1 cellular context compared by ENCODE assay signal in the genomic region with DNA sequence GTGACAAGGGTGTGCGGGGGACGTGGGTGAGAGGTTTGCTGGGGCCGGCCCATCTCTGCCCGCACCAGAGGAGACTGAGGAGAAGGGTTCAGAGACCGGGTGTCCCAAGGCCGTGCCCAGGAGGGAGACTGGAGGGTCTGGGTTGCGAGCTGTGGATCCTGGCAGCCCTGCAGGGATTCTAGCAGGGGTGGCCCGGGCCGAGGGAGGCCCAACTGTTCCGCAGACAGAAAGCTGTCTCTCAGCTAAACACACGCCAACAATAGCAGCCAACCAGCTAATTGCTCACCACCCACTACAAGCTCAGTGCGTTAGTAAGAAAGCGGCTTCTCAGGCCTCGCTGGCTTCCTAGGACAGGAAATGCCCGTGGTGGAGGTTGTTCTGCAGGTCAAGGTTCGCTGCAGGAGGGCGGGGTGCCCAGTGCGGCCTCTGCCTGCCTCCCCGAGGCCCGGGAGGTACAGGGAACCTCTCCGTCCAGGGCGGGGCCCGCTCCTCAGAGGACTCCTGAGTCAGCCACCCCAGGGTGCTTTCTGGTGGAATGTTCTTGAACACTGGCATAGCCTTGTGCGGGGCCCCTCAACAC.
TF ChIP-seq lines count a peak whose summit lies in the region.

No MANE protein-coding gene starts in this region.

TF ChIP-seq in HepG2, 621 proteins besides CTCF, POLR2A, EP300 and RAD21 (continued from another document and continues in another):
- TF ChIP-seq HNF4G (IDR thresholded peaks at IDR 0.05; ENCODE audit: borderline replicate concordance, low read depth, low read length) (0 out of 2 replicates have a peak, but pooled peaks have one; percentile 23), HNF4G (CRISPR knock-in tag; IDR thresholded peaks at IDR 0.05; ENCODE audit: borderline replicate concordance, low read depth) (no peak; the same call in 1 of the 2 replicates), ZNF709 (CRISPR knock-in tag; IDR thresholded peaks at IDR 0.05) (no peak), ZNF24 (IDR thresholded peaks at IDR 0.05) (no peak), RFX1 (IDR thresholded peaks at IDR 0.05) (no peak), AGO1 (IDR thresholded peaks at IDR 0.05; ENCODE audit: low read depth, low read length, poor library complexity, severe bottlenecking) (no peak), ZNF557 (CRISPR knock-in tag; IDR thresholded peaks at IDR 0.05) (no peak), HOXA9 (CRISPR knock-in tag; IDR thresholded peaks at IDR 0.05; ENCODE audit: borderline replicate concordance) (no peak), ZFX (CRISPR knock-in tag; IDR thresholded peaks at IDR 0.05; ENCODE audit: low read depth) (peak; percentile 38; the same call in 1 of the 2 replicates), SYNCRIP (IDR thresholded peaks at IDR 0.05; ENCODE audit: insufficient read depth, low read depth, low read length) (no peak), FOSL2 (CRISPR knock-in tag; IDR thresholded peaks at IDR 0.05) (no peak), ZNF230 (CRISPR knock-in tag; IDR thresholded peaks at IDR 0.05) (no peak), ZNF556 (CRISPR knock-in tag; IDR thresholded peaks at IDR 0.05; ENCODE audit: borderline replicate concordance) (no peak), RNF2 (conservative IDR thresholded peaks at IDR 0.05; ENCODE audit: low read depth) (no peak), SIX1 (CRISPR knock-in tag; IDR thresholded peaks at IDR 0.05; ENCODE audit: borderline replicate concordance) (no peak), CBX5 (CRISPR knock-in tag; IDR thresholded peaks at IDR 0.05; ENCODE audit: borderline replicate concordance) (0 out of 2 replicates have a peak, but pooled peaks have one; percentile 22), ADNP (CRISPR knock-in tag; IDR thresholded peaks at IDR 0.05) (no peak), SOX6 (IDR thresholded peaks at IDR 0.05) (no peak), SOX6 (CRISPR knock-in tag; IDR thresholded peaks at IDR 0.05) (peak; percentile 20; the same call in 1 of the 2 replicates), REL (CRISPR knock-in tag; conservative IDR thresholded peaks at IDR 0.05) (no peak), GABPB1 (CRISPR knock-in tag; IDR thresholded peaks at IDR 0.05) (peak; percentile 82), ZNF678 (CRISPR knock-in tag; IDR thresholded peaks at IDR 0.05) (no peak), ZMYM4 (CRISPR knock-in tag; IDR thresholded peaks at IDR 0.05) (no peak), ZSCAN21 (CRISPR knock-in tag; IDR thresholded peaks at IDR 0.05; ENCODE audit: borderline replicate concordance) (no peak), ZNF644 (CRISPR knock-in tag; IDR thresholded peaks at IDR 0.05; ENCODE audit: low read depth) (0 out of 2 replicates have a peak, but pooled peaks have one; percentile 35), NR2C2 (CRISPR knock-in tag; IDR thresholded peaks at IDR 0.05; ENCODE audit: borderline replicate concordance) (peak; percentile 38; the same call in 1 of the 2 replicates), ZNF101 (CRISPR knock-in tag; IDR thresholded peaks at IDR 0.05; ENCODE audit: borderline replicate concordance, low read depth) (no peak), ZNF746 (CRISPR knock-in tag; IDR thresholded peaks at IDR 0.05) (no peak), SALL1 (CRISPR knock-in tag; IDR thresholded peaks at IDR 0.05) (no peak), ZNF317 (CRISPR knock-in tag; IDR thresholded peaks at IDR 0.05) (peak; percentile 72; the same call in 1 of the 2 replicates), HNF4A (CRISPR knock-in tag; IDR thresholded peaks at IDR 0.05) (peak; percentile 69), ZNF205 (CRISPR knock-in tag; IDR thresholded peaks at IDR 0.05) (no peak), TSC22D2 (CRISPR knock-in tag; IDR thresholded peaks at IDR 0.05; ENCODE audit: borderline replicate concordance) (no peak), SAFB2 (CRISPR knock-in tag; IDR thresholded peaks at IDR 0.05; ENCODE audit: borderline replicate concordance, low read depth) (no peak), ZNF563 (CRISPR knock-in tag; IDR thresholded peaks at IDR 0.05) (no peak), ZNF777 (CRISPR knock-in tag; IDR thresholded peaks at IDR 0.05) (no peak), SOX13 (IDR thresholded peaks at IDR 0.05) (no peak), SOX13 (CRISPR knock-in tag; conservative IDR thresholded peaks at IDR 0.05 in 1 of 2, IDR thresholded peaks at IDR 0.05 in 1 of 2) (no peak), ELF1 (CRISPR knock-in tag; IDR thresholded peaks at IDR 0.05) (no peak), ZNF331 (CRISPR knock-in tag; IDR thresholded peaks at IDR 0.05) (peak; percentile 98)
- TF ChIP-seq, protein P1, sequence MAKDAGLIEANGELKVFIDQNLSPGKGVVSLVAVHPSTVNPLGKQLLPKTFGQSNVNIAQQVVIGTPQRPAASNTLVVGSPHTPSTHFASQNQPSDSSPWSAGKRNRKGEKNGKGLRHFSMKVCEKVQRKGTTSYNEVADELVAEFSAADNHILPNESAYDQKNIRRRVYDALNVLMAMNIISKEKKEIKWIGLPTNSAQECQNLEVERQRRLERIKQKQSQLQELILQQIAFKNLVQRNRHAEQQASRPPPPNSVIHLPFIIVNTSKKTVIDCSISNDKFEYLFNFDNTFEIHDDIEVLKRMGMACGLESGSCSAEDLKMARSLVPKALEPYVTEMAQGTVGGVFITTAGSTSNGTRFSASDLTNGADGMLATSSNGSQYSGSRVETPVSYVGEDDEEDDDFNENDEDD (CRISPR knock-in tag; IDR thresholded peaks at IDR 0.05; ENCODE audit: borderline replicate concordance), result no peak
- TF ChIP-seq, protein P2, sequence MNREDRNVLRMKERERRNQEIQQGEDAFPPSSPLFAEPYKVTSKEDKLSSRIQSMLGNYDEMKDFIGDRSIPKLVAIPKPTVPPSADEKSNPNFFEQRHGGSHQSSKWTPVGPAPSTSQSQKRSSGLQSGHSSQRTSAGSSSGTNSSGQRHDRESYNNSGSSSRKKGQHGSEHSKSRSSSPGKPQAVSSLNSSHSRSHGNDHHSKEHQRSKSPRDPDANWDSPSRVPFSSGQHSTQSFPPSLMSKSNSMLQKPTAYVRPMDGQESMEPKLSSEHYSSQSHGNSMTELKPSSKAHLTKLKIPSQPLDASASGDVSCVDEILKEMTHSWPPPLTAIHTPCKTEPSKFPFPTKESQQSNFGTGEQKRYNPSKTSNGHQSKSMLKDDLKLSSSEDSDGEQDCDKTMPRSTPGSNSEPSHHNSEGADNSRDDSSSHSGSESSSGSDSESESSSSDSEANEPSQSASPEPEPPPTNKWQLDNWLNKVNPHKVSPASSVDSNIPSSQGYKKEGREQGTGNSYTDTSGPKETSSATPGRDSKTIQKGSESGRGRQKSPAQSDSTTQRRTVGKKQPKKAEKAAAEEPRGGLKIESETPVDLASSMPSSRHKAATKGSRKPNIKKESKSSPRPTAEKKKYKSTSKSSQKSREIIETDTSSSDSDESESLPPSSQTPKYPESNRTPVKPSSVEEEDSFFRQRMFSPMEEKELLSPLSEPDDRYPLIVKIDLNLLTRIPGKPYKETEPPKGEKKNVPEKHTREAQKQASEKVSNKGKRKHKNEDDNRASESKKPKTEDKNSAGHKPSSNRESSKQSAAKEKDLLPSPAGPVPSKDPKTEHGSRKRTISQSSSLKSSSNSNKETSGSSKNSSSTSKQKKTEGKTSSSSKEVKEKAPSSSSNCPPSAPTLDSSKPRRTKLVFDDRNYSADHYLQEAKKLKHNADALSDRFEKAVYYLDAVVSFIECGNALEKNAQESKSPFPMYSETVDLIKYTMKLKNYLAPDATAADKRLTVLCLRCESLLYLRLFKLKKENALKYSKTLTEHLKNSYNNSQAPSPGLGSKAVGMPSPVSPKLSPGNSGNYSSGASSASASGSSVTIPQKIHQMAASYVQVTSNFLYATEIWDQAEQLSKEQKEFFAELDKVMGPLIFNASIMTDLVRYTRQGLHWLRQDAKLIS (CRISPR knock-in tag; IDR thresholded peaks at IDR 0.05), result no peak
- TF ChIP-seq, protein P3, sequence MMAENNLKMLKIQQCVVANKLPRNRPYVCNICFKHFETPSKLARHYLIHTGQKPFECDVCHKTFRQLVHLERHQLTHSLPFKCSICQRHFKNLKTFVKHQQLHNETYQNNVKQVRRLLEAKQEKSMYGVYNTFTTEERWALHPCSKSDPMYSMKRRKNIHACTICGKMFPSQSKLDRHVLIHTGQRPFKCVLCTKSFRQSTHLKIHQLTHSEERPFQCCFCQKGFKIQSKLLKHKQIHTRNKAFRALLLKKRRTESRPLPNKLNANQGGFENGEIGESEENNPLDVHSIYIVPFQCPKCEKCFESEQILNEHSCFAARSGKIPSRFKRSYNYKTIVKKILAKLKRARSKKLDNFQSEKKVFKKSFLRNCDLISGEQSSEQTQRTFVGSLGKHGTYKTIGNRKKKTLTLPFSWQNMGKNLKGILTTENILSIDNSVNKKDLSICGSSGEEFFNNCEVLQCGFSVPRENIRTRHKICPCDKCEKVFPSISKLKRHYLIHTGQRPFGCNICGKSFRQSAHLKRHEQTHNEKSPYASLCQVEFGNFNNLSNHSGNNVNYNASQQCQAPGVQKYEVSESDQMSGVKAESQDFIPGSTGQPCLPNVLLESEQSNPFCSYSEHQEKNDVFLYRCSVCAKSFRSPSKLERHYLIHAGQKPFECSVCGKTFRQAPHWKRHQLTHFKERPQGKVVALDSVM (CRISPR knock-in tag; IDR thresholded peaks at IDR 0.05), result peak; percentile 78; the same call in 1 of the 2 replicates
- TF ChIP-seq, protein P4, sequence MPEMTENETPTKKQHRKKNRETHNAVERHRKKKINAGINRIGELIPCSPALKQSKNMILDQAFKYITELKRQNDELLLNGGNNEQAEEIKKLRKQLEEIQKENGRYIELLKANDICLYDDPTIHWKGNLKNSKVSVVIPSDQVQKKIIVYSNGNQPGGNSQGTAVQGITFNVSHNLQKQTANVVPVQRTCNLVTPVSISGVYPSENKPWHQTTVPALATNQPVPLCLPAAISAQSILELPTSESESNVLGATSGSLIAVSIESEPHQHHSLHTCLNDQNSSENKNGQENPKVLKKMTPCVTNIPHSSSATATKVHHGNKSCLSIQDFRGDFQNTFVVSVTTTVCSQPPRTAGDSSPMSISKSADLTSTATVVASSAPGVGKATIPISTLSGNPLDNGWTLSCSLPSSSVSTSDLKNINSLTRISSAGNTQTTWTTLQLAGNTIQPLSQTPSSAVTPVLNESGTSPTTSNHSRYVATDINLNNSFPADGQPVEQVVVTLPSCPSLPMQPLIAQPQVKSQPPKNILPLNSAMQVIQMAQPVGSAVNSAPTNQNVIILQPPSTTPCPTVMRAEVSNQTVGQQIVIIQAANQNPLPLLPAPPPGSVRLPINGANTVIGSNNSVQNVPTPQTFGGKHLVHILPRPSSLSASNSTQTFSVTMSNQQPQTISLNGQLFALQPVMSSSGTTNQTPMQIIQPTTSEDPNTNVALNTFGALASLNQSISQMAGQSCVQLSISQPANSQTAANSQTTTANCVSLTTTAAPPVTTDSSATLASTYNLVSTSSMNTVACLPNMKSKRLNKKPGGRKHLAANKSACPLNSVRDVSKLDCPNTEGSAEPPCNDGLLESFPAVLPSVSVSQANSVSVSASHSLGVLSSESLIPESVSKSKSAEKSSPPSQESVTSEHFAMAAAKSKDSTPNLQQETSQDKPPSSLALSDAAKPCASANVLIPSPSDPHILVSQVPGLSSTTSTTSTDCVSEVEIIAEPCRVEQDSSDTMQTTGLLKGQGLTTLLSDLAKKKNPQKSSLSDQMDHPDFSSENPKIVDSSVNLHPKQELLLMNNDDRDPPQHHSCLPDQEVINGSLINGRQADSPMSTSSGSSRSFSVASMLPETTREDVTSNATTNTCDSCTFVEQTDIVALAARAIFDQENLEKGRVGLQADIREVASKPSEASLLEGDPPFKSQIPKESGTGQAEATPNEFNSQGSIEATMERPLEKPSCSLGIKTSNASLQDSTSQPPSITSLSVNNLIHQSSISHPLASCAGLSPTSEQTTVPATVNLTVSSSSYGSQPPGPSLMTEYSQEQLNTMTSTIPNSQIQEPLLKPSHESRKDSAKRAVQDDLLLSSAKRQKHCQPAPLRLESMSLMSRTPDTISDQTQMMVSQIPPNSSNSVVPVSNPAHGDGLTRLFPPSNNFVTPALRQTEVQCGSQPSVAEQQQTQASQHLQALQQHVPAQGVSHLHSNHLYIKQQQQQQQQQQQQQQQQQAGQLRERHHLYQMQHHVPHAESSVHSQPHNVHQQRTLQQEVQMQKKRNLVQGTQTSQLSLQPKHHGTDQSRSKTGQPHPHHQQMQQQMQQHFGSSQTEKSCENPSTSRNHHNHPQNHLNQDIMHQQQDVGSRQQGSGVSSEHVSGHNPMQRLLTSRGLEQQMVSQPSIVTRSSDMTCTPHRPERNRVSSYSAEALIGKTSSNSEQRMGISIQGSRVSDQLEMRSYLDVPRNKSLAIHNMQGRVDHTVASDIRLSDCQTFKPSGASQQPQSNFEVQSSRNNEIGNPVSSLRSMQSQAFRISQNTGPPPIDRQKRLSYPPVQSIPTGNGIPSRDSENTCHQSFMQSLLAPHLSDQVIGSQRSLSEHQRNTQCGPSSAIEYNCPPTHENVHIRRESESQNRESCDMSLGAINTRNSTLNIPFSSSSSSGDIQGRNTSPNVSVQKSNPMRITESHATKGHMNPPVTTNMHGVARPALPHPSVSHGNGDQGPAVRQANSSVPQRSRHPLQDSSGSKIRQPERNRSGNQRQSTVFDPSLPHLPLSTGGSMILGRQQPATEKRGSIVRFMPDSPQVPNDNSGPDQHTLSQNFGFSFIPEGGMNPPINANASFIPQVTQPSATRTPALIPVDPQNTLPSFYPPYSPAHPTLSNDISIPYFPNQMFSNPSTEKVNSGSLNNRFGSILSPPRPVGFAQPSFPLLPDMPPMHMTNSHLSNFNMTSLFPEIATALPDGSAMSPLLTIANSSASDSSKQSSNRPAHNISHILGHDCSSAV (CRISPR knock-in tag; IDR thresholded peaks at IDR 0.05; ENCODE audit: borderline replicate concordance), result no peak
- TF ChIP-seq, protein P5, sequence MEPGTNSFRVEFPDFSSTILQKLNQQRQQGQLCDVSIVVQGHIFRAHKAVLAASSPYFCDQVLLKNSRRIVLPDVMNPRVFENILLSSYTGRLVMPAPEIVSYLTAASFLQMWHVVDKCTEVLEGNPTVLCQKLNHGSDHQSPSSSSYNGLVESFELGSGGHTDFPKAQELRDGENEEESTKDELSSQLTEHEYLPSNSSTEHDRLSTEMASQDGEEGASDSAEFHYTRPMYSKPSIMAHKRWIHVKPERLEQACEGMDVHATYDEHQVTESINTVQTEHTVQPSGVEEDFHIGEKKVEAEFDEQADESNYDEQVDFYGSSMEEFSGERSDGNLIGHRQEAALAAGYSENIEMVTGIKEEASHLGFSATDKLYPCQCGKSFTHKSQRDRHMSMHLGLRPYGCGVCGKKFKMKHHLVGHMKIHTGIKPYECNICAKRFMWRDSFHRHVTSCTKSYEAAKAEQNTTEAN (CRISPR knock-in tag; conservative IDR thresholded peaks at IDR 0.05), result no peak
- TF ChIP-seq, protein P6, sequence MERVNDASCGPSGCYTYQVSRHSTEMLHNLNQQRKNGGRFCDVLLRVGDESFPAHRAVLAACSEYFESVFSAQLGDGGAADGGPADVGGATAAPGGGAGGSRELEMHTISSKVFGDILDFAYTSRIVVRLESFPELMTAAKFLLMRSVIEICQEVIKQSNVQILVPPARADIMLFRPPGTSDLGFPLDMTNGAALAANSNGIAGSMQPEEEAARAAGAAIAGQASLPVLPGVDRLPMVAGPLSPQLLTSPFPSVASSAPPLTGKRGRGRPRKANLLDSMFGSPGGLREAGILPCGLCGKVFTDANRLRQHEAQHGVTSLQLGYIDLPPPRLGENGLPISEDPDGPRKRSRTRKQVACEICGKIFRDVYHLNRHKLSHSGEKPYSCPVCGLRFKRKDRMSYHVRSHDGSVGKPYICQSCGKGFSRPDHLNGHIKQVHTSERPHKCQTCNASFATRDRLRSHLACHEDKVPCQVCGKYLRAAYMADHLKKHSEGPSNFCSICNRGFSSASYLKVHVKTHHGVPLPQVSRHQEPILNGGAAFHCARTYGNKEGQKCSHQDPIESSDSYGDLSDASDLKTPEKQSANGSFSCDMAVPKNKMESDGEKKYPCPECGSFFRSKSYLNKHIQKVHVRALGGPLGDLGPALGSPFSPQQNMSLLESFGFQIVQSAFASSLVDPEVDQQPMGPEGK (CRISPR knock-in tag; IDR thresholded peaks at IDR 0.05), result 0 out of 2 replicates have a peak, but pooled peaks have one; percentile 21
